ENCODE assay signal across 2 cellular contexts in the genomic region with DNA sequence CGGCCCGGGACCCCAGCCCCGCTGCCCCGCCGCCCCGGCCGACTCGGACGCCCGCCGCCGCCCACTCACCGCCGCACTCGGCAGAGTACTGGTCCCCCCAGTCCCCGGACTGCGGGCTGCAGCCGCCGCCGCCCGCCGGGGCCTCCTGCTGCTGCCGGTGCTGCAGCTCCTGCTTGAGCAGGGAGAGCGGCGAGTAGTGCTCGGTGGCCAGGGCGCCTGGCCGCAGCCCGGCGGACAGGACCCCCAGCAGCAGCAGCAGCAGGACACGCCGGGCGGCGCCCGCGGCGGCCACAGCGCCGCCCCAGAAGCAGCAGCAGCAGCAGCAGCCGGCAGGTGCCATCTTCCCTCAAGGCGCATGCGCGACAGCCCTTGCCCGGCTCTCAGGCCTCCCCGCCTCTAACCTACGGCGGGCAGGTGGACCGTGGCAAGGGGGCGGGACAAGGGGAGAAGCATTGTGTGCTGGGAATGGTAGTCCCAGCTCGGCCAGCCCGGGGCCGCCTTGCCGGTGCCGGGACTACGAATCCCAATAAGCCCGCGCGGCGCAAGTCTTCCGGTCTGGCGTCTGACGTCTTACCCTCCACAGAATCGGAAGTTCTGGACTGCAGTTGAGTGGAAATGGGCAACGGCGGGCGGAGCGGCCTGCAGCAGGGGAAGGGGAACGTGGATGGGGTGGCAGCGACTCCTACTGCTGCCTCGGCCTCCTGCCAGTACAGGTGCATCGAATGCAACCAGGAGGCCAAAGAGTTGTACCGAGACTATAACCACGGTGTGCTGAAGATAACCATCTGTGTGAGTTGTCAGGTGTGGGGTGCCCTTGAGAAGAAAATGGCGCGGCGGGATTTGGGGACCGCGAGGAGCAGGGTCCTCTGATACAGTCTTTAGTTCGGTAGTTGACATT.
TF ChIP-seq lines count a peak whose summit lies in the region.

A gene (plus strand): TSS at position 604 of the 898 bp plus-strand sequence. CDS start 12 bp downstream, at position 616.
A gene with protein sequence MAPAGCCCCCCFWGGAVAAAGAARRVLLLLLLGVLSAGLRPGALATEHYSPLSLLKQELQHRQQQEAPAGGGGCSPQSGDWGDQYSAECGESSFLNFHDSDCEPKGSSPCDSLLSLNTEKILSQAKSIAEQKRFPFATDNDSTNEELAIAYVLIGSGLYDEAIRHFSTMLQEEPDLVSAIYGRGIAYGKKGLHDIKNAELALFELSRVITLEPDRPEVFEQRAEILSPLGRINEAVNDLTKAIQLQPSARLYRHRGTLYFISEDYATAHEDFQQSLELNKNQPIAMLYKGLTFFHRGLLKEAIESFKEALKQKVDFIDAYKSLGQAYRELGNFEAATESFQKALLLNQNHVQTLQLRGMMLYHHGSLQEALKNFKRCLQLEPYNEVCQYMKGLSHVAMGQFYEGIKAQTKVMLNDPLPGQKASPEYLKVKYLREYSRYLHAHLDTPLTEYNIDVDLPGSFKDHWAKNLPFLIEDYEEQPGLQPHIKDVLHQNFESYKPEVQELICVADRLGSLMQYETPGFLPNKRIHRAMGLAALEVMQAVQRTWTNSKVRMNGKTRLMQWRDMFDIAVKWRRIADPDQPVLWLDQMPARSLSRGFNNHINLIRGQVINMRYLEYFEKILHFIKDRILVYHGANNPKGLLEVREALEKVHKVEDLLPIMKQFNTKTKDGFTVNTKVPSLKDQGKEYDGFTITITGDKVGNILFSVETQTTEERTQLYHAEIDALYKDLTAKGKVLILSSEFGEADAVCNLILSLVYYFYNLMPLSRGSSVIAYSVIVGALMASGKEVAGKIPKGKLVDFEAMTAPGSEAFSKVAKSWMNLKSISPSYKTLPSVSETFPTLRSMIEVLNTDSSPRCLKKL (minus strand): TSS at position 371 of the 898 bp plus-strand sequence. CDS start 31 bp downstream, at position 340.

TF ChIP-seq in HCT116, 20 proteins besides CTCF, POLR2A, EP300 and RAD21 (continued from another document):
- TF ChIP-seq, protein P1, sequence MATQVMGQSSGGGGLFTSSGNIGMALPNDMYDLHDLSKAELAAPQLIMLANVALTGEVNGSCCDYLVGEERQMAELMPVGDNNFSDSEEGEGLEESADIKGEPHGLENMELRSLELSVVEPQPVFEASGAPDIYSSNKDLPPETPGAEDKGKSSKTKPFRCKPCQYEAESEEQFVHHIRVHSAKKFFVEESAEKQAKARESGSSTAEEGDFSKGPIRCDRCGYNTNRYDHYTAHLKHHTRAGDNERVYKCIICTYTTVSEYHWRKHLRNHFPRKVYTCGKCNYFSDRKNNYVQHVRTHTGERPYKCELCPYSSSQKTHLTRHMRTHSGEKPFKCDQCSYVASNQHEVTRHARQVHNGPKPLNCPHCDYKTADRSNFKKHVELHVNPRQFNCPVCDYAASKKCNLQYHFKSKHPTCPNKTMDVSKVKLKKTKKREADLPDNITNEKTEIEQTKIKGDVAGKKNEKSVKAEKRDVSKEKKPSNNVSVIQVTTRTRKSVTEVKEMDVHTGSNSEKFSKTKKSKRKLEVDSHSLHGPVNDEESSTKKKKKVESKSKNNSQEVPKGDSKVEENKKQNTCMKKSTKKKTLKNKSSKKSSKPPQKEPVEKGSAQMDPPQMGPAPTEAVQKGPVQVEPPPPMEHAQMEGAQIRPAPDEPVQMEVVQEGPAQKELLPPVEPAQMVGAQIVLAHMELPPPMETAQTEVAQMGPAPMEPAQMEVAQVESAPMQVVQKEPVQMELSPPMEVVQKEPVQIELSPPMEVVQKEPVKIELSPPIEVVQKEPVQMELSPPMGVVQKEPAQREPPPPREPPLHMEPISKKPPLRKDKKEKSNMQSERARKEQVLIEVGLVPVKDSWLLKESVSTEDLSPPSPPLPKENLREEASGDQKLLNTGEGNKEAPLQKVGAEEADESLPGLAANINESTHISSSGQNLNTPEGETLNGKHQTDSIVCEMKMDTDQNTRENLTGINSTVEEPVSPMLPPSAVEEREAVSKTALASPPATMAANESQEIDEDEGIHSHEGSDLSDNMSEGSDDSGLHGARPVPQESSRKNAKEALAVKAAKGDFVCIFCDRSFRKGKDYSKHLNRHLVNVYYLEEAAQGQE (IDR thresholded peaks at IDR 0.05; ENCODE audit: low read depth) = no peak
- TF ChIP-seq SRF (IDR thresholded peaks at IDR 0.05; ENCODE audit: low read depth) = no peak
- TF ChIP-seq FOSL1 (IDR thresholded peaks at IDR 0.05; ENCODE audit: low read depth) = no peak
- no peak for TF ChIP-seq EZH2 (IDR thresholded peaks at IDR 0.05)
- TF ChIP-seq, protein P2, sequence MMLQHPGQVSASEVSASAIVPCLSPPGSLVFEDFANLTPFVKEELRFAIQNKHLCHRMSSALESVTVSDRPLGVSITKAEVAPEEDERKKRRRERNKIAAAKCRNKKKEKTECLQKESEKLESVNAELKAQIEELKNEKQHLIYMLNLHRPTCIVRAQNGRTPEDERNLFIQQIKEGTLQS (IDR thresholded peaks at IDR 0.05) = no peak
- peak; percentile 89 for TF ChIP-seq SP1 (IDR thresholded peaks at IDR 0.05; ENCODE audit: low read depth)
- no peak for TF ChIP-seq EZH2phosphoT487 (IDR thresholded peaks at IDR 0.05; ENCODE audit: borderline replicate concordance)
- peak; percentile 97 for TF ChIP-seq SIN3A (IDR thresholded peaks at IDR 0.05; ENCODE audit: low read depth)
- peak; percentile 92 for TF ChIP-seq CBX3 (IDR thresholded peaks at IDR 0.05; ENCODE audit: low read depth)
- TF ChIP-seq CEBPB (IDR thresholded peaks at IDR 0.05; ENCODE audit: low read depth) = no peak
- TF ChIP-seq POLR2AphosphoS5 (IDR thresholded peaks at IDR 0.05; ENCODE audit: low read depth, low read length) = peak; percentile 80
- peak; percentile 57 for TF ChIP-seq YY1 (IDR thresholded peaks at IDR 0.05; ENCODE audit: extremely low read depth, insufficient replicate concordance, low read depth, low read length)
- TF ChIP-seq, protein P3, sequence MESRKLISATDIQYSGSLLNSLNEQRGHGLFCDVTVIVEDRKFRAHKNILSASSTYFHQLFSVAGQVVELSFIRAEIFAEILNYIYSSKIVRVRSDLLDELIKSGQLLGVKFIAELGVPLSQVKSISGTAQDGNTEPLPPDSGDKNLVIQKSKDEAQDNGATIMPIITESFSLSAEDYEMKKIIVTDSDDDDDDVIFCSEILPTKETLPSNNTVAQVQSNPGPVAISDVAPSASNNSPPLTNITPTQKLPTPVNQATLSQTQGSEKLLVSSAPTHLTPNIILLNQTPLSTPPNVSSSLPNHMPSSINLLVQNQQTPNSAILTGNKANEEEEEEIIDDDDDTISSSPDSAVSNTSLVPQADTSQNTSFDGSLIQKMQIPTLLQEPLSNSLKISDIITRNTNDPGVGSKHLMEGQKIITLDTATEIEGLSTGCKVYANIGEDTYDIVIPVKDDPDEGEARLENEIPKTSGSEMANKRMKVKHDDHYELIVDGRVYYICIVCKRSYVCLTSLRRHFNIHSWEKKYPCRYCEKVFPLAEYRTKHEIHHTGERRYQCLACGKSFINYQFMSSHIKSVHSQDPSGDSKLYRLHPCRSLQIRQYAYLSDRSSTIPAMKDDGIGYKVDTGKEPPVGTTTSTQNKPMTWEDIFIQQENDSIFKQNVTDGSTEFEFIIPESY (IDR thresholded peaks at IDR 0.05; ENCODE audit: extremely low read depth, insufficient replicate concordance, low read length) = no peak
- peak; percentile 52 for TF ChIP-seq EGR1 (IDR thresholded peaks at IDR 0.05; ENCODE audit: low read depth)
- TF ChIP-seq, protein P4, sequence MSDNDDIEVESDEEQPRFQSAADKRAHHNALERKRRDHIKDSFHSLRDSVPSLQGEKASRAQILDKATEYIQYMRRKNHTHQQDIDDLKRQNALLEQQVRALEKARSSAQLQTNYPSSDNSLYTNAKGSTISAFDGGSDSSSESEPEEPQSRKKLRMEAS (IDR thresholded peaks at IDR 0.05) = peak; percentile 83; the same call in 1 of the 2 replicates
- TF ChIP-seq ZNF274 (IDR thresholded peaks at IDR 0.05; ENCODE audit: low read depth, low read length) = no peak
- TF ChIP-seq ZFX (IDR thresholded peaks at IDR 0.05) = peak; percentile 70; the same call in 1 of the 2 replicates
- peak; percentile 94 for TF ChIP-seq ELF1 (IDR thresholded peaks at IDR 0.05; ENCODE audit: borderline replicate concordance, low read depth)
TF ChIP-seq in HCT116: peak in this region for 10.

TF ChIP-seq in neural cell, 6 proteins besides CTCF, POLR2A, EP300 and RAD21 (continued from another document):
- TF ChIP-seq, protein P1 (IDR thresholded peaks at IDR 0.05; ENCODE audit: borderline replicate concordance) = peak; percentile 22
